ENCODE assay signal across 24 cellular contexts in genomic region chr12:131391399-131391798, GRCh38.
"Had no signal": no experiment of that assay in that cellular context is flagged by ENCODE, and none has a peak within 500 bp of the region (broad histone marks: within the 10 kb centered on the region; RNA-seq: fewer than 3 reads in every experiment).

No MANE protein-coding gene starts in this region.

- H3K36me3 ChIP-seq: colonic mucosa, esophagus muscularis mucosa, gastroesophageal sphincter, heart right ventricle, neutrophil, right lobe of liver, stomach, thyroid gland had no signal

- H3K36me3 Mint-ChIP-seq: memory B cell; natural killer cell; stimulated activated effector memory CD8-positive, alpha-beta T cell treated with anti-CD3 and anti-CD28 coated beads, Interleukin-12 subunit alpha, Interleukin-12 subunit beta, amount 100 ng/mL, for 72 hours had no signal

- H3K9me3 Mint-ChIP-seq: dendritic cell treated with granulocyte-macrophage colony-stimulating factor and Interleukin-4, amounts not matched to agents 40 ng/mL and 50 ng/mL, for 4 days; memory B cell; natural killer cell; stimulated activated effector memory CD8-positive, alpha-beta T cell treated with anti-CD3 and anti-CD28 coated beads, Interleukin-12 subunit alpha, Interleukin-12 subunit beta, amount 100 ng/mL, for 72 hours had no signal

- H2AFZ ChIP-seq: parathyroid adenoma had no signal

- H3K79me2 ChIP-seq: parathyroid adenoma had no signal

- H3K9ac ChIP-seq: parathyroid adenoma had no signal

- H3K9me3 ChIP-seq: colonic mucosa, esophagus muscularis mucosa, gastroesophageal sphincter, neutrophil, right lobe of liver, thyroid gland had no signal

- DNase-seq: colonic mucosa; effector memory CD4-positive, alpha-beta T cell; foreskin keratinocyte; heart right ventricle; left ventricle myocardium superior; natural killer cell; right lobe of liver; small intestine; stimulated activated CD4-positive, alpha-beta T cell treated with anti-CD3 and anti-CD28 coated beads, Interleukin-12 subunit alpha, Interleukin-12 subunit beta, amount 100 ng/mL, for 4 hours; stimulated activated CD4-positive, alpha-beta T cell treated with anti-CD3 and anti-CD28 coated beads, Interleukin-1b, Interleukin-23, amount 100 ng/mL, for 48 hours; stimulated activated CD4-positive, alpha-beta T cell treated with anti-CD3 and anti-CD28 coated beads, Interleukin-4, amount 100 ng/mL, for 1 hour; stimulated activated naive CD4-positive, alpha-beta T cell treated with Interleukin-2 at 50 U/mL for 16 hours; stomach; thyroid gland; trophoblast cell had no signal

- H3K4me3 Mint-ChIP-seq: dendritic cell treated with granulocyte-macrophage colony-stimulating factor and Interleukin-4, amounts not matched to agents 40 ng/mL and 50 ng/mL, for 4 days; memory B cell; natural killer cell; stimulated activated effector memory CD8-positive, alpha-beta T cell treated with anti-CD3 and anti-CD28 coated beads, Interleukin-12 subunit alpha, Interleukin-12 subunit beta, amount 100 ng/mL, for 72 hours had no signal

- H3K4me1 Mint-ChIP-seq: natural killer cell; stimulated activated effector memory CD8-positive, alpha-beta T cell treated with anti-CD3 and anti-CD28 coated beads, Interleukin-12 subunit alpha, Interleukin-12 subunit beta, amount 100 ng/mL, for 72 hours had no signal

- H3K27me3 ChIP-seq: colonic mucosa, foreskin keratinocyte, right lobe of liver, thyroid gland had no signal

- H3K27ac ChIP-seq: colonic mucosa, esophagus muscularis mucosa, foreskin keratinocyte, gastroesophageal sphincter, heart right ventricle, neutrophil, parathyroid adenoma, right lobe of liver, stomach, thyroid gland had no signal

- H3K4me1 ChIP-seq: colonic mucosa, foreskin keratinocyte, heart right ventricle, parathyroid adenoma, right lobe of liver, stomach, thyroid gland had no signal

- H3K27ac Mint-ChIP-seq: dendritic cell treated with granulocyte-macrophage colony-stimulating factor and Interleukin-4, amounts not matched to agents 40 ng/mL and 50 ng/mL, for 4 days; memory B cell; progenitor cell of endocrine pancreas; stimulated activated effector memory CD8-positive, alpha-beta T cell treated with anti-CD3 and anti-CD28 coated beads, Interleukin-12 subunit alpha, Interleukin-12 subunit beta, amount 100 ng/mL, for 72 hours had no signal

- H3K4me3 ChIP-seq: colonic mucosa, esophagus muscularis mucosa, gastroesophageal sphincter, heart right ventricle, lung, right lobe of liver, stomach, thyroid gland had no signal

- ATAC-seq: foreskin keratinocyte; gastroesophageal sphincter; heart right ventricle; left ventricle myocardium superior; natural killer cell; right lobe of liver; stimulated activated effector memory CD8-positive, alpha-beta T cell treated with anti-CD3 and anti-CD28 coated beads, Interleukin-12 subunit alpha, Interleukin-12 subunit beta, amount 100 ng/mL, for 72 hours had no signal
